In the genomic region with DNA sequence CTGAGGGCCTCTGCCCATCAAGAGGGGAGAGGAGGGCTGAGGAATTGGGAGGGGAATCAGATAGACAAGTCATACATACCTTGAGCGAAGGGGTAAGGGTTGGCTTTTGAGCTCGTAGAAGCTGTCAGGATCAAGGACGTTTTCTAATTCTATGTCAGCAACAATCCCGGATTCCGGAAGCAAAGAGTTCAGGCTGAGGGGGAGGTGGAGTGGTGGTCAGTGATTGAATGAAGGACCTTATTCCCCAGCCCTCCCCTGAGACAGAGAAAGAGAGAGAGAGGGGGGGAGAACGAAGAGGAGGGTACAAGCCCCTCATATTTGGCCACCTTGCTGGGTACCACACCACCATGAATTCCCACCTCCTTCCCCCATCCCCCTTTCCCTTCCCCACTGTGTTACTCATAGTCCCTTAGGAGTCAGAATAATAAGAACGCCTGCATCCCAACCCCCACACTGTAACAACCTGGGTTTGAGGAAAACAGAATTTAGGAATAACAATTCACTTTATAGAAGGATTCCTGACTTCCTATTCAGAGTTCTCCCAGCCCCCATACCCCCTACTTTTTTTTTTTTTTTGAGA, we compare ENCODE assay signal across 9 cellular contexts. TPM values are rescaled to one million over a fixed set of nuclear protein-coding genes. Genes with fewer than 3 reads are reported as not detected.
DNase-seq lines count a peak whose midpoint lies in the region; ATAC-seq, FAIRE-seq and TF ChIP-seq lines count a peak whose summit lies in the region.
"Had no signal": no experiment of that assay in that cellular context is flagged by ENCODE, and none has a peak within 500 bp of the region (broad histone marks: within the 10 kb centered on the region; RNA-seq: fewer than 3 reads in every experiment).

No MANE protein-coding gene starts in this region.

- no peaks in the 10 kb centered on the region for H3K9me3 Mint-ChIP-seq in CD8-positive, alpha-beta T cell
- H3K9me3 Mint-ChIP-seq in osteocyte (ENCODE audit: unreplicated experiment), result no peaks in the 10 kb centered on the region

- no peaks in the 10 kb centered on the region for H3K27me3 ChIP-seq in CD8-positive, alpha-beta T cell (ENCODE audit: insufficient read depth, low read length)
- H3K27me3 ChIP-seq in PC-9 (ENCODE audit: insufficient read depth, low read depth) (no peaks in the 10 kb centered on the region), pancreas (no peaks in the 10 kb centered on the region)

- no peak for FAIRE-seq in pancreas (lab: Jason Lieb, UNC)

- no peaks in the 10 kb centered on the region for H3K9me3 ChIP-seq in CD8-positive, alpha-beta T cell (ENCODE audit: low read length)
- no peaks in the 10 kb centered on the region for H3K9me3 ChIP-seq in PC-9 (ENCODE audit: insufficient read depth, low read depth)
- no peaks in the 10 kb centered on the region for H3K9me3 ChIP-seq in pancreas

- peaks cover 26% of the 10 kb centered on the region for H3K79me2 ChIP-seq in PC-9 (ENCODE audit: low read depth)

- peaks cover 21% of the 10 kb centered on the region for H3K4me1 ChIP-seq in CD8-positive, alpha-beta T cell (ENCODE audit: insufficient read depth, low read length)
- peaks cover 17% of the 10 kb centered on the region for H3K4me1 ChIP-seq in PC-9 (replicated peaks; ENCODE audit: insufficient read depth)
- peaks cover 0 to 4% (median 0%) of the 10 kb centered on the region in 3 donors for H3K4me1 ChIP-seq in pancreas

- peaks cover 35% of the 10 kb centered on the region for H3K4me1 Mint-ChIP-seq in CD8-positive, alpha-beta T cell (ENCODE audit: low read depth)
- peaks cover 33% of the 10 kb centered on the region for H3K4me1 Mint-ChIP-seq in osteocyte (ENCODE audit: unreplicated experiment)

- H3K4me3 ChIP-seq in CD8-positive, alpha-beta T cell (ENCODE audit: low read depth, low read length), result no peak overlapping the region
- peak overlapping the region; percentile 58; the same call in 1 of the 2 replicates for H3K4me3 ChIP-seq in PC-9
- H3K4me3 ChIP-seq in epithelial cell of esophagus (ENCODE audit: low read length), result peak overlapping the region; percentile 29
- H3K4me3 ChIP-seq in pancreas, result no peak overlapping the region

- H3K27ac Mint-ChIP-seq in CD8-positive, alpha-beta T cell, result peak overlapping the region; percentile 77
- peak overlapping the region; percentile 98 for H3K27ac Mint-ChIP-seq in osteocyte (ENCODE audit: unreplicated experiment)

- DNase-seq in CD8-positive, alpha-beta T cell, result no peak
- DNase-seq in PC-9 (no peak), epithelial cell of esophagus (ENCODE audit: low read depth) (peak; percentile 27), osteocyte (ENCODE audit: extremely low spot score, unreplicated experiment) (no peak), NCI-H2227 (lab: John Stamatoyannopoulos, UW; ENCODE audit: unreplicated experiment) (no peak), NCI-H1105 treated with DMSO at 0.1 percent for 48 hours (lab: John Stamatoyannopoulos, UW) (no peak), pancreas (no peak)
- DNase-seq: naive B cell had no signal

- no peaks in the 10 kb centered on the region for H3F3A ChIP-seq in PC-9 (ENCODE audit: insufficient read depth, low read depth)

- peak overlapping the region; percentile 69 for H3K4me2 ChIP-seq in PC-9

- no peaks in the 10 kb centered on the region for H4K20me1 ChIP-seq in PC-9 (ENCODE audit: insufficient read depth)

- no peak overlapping the region for H3K27ac ChIP-seq in CD8-positive, alpha-beta T cell (ENCODE audit: low read depth, low read length)
- H3K27ac ChIP-seq in PC-9 (peak overlapping the region; percentile 75), pancreas (peak overlapping the region in 2 of 4 donors; percentile 28 to 54)

- H3K36me3 ChIP-seq in CD8-positive, alpha-beta T cell (ENCODE audit: insufficient read depth, low read length), result peaks cover 3% of the 10 kb centered on the region
- H3K36me3 ChIP-seq in PC-9 (ENCODE audit: low read depth) (no peaks in the 10 kb centered on the region), pancreas (peaks cover 0 to 6% (median 0%) of the 10 kb centered on the region in 3 donors)

- POLR2A ChIA-PET in CD8-positive, alpha-beta T cell (lab: Charles Lee), result interaction anchor here (0.7 kb wide), 1 partner anchor 46 kb away, joined by 3 read pairs; no protein-coding TSS in a partner anchor
- POLR2A ChIA-PET in PC-9 (lab: Charles Lee; ENCODE audit: unreplicated experiment), result no interaction called here

- TSS peak; percentile 65 for BruUV-seq in PC-9 (replicated peaks; lab: Mats Ljungman, UMichigan)

- no peaks in the 10 kb centered on the region for H3K9me2 ChIP-seq in PC-9 (ENCODE audit: insufficient read depth)

- H3K36me3 Mint-ChIP-seq in CD8-positive, alpha-beta T cell, result peaks cover 21% of the 10 kb centered on the region
- H3K36me3 Mint-ChIP-seq in osteocyte (ENCODE audit: unreplicated experiment), result peaks cover 22% of the 10 kb centered on the region

- ATAC-seq in CD8-positive, alpha-beta T cell, result no peak
- ATAC-seq in HG02588 (IDR thresholded peaks at IDR 0.05; ENCODE audit: unreplicated experiment), result no peak
- ATAC-seq in pancreas, result no peak

- H3K27me3 Mint-ChIP-seq in CD8-positive, alpha-beta T cell (ENCODE audit: low read depth), result no peaks in the 10 kb centered on the region
- no peaks in the 10 kb centered on the region for H3K27me3 Mint-ChIP-seq in osteocyte (ENCODE audit: unreplicated experiment)
- H3K27me3 Mint-ChIP-seq: naive B cell had no signal

- WGBS in pancreas, 2 donors, result 39% methylated on average over 7 of the region's 7 CpGs

- TF ChIP-seq CTCF in CD8-positive, alpha-beta T cell (IDR thresholded peaks at IDR 0.05), result no peak
- TF ChIP-seq CTCF in PC-9 (conservative IDR thresholded peaks at IDR 0.05), result no peak
- TF ChIP-seq CTCF in epithelial cell of esophagus (IDR thresholded peaks at IDR 0.05; ENCODE audit: insufficient read depth, low read depth, low read length, missing control alignments), result no peak
- no peak for TF ChIP-seq CTCF in osteocyte (IDR thresholded peaks at IDR 0.05)
- no peak for TF ChIP-seq CTCF in pancreas (IDR thresholded peaks at IDR 0.05)

- no peak overlapping the region for H2AFZ ChIP-seq in PC-9

- CTCF ChIA-PET in CD8-positive, alpha-beta T cell (lab: Charles Lee), result no interaction called here
- CTCF ChIA-PET in PC-9 (lab: Charles Lee), result interaction anchor here (0.6 kb wide), 1 partner anchor 67 kb away, joined by 6 read pairs; no protein-coding TSS in a partner anchor

- no peak overlapping the region for H3K4me3 Mint-ChIP-seq in CD8-positive, alpha-beta T cell
- peak overlapping the region; percentile 91 for H3K4me3 Mint-ChIP-seq in osteocyte (ENCODE audit: unreplicated experiment)

- intact Hi-C loops in CD8-positive, alpha-beta T cell (cut with DNase I, micrococcal nuclease), result no loop called here
- intact Hi-C loops in PC-9 (cut with micrococcal nuclease; ENCODE audit: unreplicated experiment) (loop anchor here (5.0 to 10.0 kb wide), 5 partner anchors 38 to 278 kb away; a partner anchor contains a TSS), pancreas (cut with DNase I) (no loop called here)

RNA-seq across cellular contexts. Expression of a gene that starts 2.7 kb away (rescaled TPM):
- total RNA-seq in CD8-positive, alpha-beta T cell, result 10 to 100 TPM; 35.7 to 39.7 TPM
- total RNA-seq in PC-9 (2021), result 27.2 and 33.7 TPM in 2 replicates
- 44.7 and 51.8 TPM in 2 replicates for total RNA-seq in osteocyte
- 10 to 100 TPM in 3 of 6 donors, 1 to 10 TPM in 3; 8.5 to 18.8 (median 11.0) TPM for total RNA-seq in pancreas
- 10 to 100 TPM; 20.1 to 20.6 TPM for polyA plus RNA-seq in pancreas

RNA-seq across cellular contexts. Expression of a gene that starts 18.3 kb away (rescaled TPM):
- 10 to 100 TPM; 13.0 to 18.0 TPM for total RNA-seq in CD8-positive, alpha-beta T cell
- 20.6 and 23.9 TPM in 2 replicates for total RNA-seq in PC-9 (2021)
- total RNA-seq in osteocyte, result 8.5 and 9.6 TPM in 2 replicates
- 10 to 100 TPM in 1 of 6 donors, 1 to 10 TPM in 5; 4.5 to 10.6 (median 6.8) TPM for total RNA-seq in pancreas
- 1 to 10 TPM; 7.3 to 8.2 TPM for polyA plus RNA-seq in pancreas

RNA-seq across cellular contexts. Expression of a gene that starts 33.3 kb away (rescaled TPM):
- total RNA-seq in CD8-positive, alpha-beta T cell, result 10 to 100 TPM; 16.7 to 17.5 TPM
- total RNA-seq in PC-9 (2021), result 12.8 and 17.6 TPM in 2 replicates
- total RNA-seq in osteocyte, result 55.3 and 58.5 TPM in 2 replicates
- 1 to 10 TPM; 1.3 to 8.8 (median 3.9) TPM for total RNA-seq in pancreas
- 10 to 100 TPM; 11.3 to 15.8 TPM for polyA plus RNA-seq in pancreas

RNA-seq across cellular contexts. Expression of a gene that starts 38.4 kb away (rescaled TPM):
- total RNA-seq in CD8-positive, alpha-beta T cell, result 100 to 1,000 TPM; 102 to 114 TPM
- total RNA-seq in PC-9 (2021) (33.6 and 35.2 TPM in 2 replicates), osteocyte (42.2 and 48.5 TPM in 2 replicates), pancreas (10 to 100 TPM; 12.5 to 26.0 (median 17.2) TPM)
- polyA plus RNA-seq in pancreas, result 10 to 100 TPM; 32.2 to 32.7 TPM

RNA-seq across cellular contexts. Expression of a gene that starts 39.2 kb away (rescaled TPM):
- 10 to 100 TPM; 54.4 to 58.2 TPM for total RNA-seq in CD8-positive, alpha-beta T cell
- 36.7 and 43.4 TPM in 2 replicates for total RNA-seq in PC-9 (2021)
- total RNA-seq in osteocyte, result 91.3 and 95.8 TPM in 2 replicates
- 10 to 100 TPM; 34.9 to 48.5 (median 45.6) TPM for total RNA-seq in pancreas
- polyA plus RNA-seq in pancreas, result 100 to 1,000 TPM in 1 of 2 donors, 10 to 100 TPM in 1; 98.1 to 121 TPM

Comparison
In these comparisons a context has a peak if more than half of its experiments do, and no peak if none do; other contexts are left out.
1. H3K4me3 ChIP-seq: peak in PC-9 (single experiment) and epithelial cell of esophagus (single experiment); none in CD8-positive, alpha-beta T cell (single experiment) and pancreas (0 of 4).